19 cellular contexts compared by ENCODE assay signal in genomic region chr3:194440756-194441155, GRCh38.
"Had no signal": no experiment of that assay in that cellular context is flagged by ENCODE, and none has a peak within 500 bp of the region (broad histone marks: within the 10 kb centered on the region; RNA-seq: fewer than 3 reads in every experiment).

No MANE protein-coding gene starts in this region.

- ATAC-seq: activated CD4-positive, CD25-positive, alpha-beta regulatory T cell treated with anti-CD3 and anti-CD28 coated beads, Interleukin-2, amount 50 U/mL, for 24 hours; gastroesophageal sphincter; left cardiac atrium; lower lobe of right lung; natural killer cell treated with Interleukin-12 subunit alpha and Interleukin-12 subunit beta and Interleukin-15 and Interleukin-18, amount 100 ng/mL, for 72 hours; stimulated activated naive B cell treated with anti-CD40 and anti-IgM and Interleukin-4, amounts not matched to agents 10 μg/mL and 1 μg/mL and 100 μg/mL, for 72 hours; upper lobe of right lung had no signal

- H3K4me3 ChIP-seq: coronary artery, esophagus muscularis mucosa, gastroesophageal sphincter, lower lobe of right lung, thoracic aorta, upper lobe of right lung had no signal

- H3K27ac Mint-ChIP-seq: activated CD4-positive, alpha-beta T cell treated with anti-CD3 and anti-CD28 coated beads, Interleukin-2, amount 10 ng/mL, durations not matched to agents 7 days and 5 days; stimulated activated naive B cell treated with anti-CD40 and anti-IgM and Interleukin-4, amounts not matched to agents 10 μg/mL and 1 μg/mL and 100 μg/mL, for 72 hours had no signal

- H3K27ac ChIP-seq: brain microvascular endothelial cell, coronary artery, esophagus muscularis mucosa, gastroesophageal sphincter, lower lobe of right lung, thoracic aorta, upper lobe of right lung had no signal

- H3K9me3 Mint-ChIP-seq: activated CD4-positive, alpha-beta T cell treated with anti-CD3 and anti-CD28 coated beads, Interleukin-2, amount 10 ng/mL, durations not matched to agents 7 days and 5 days; natural killer cell treated with Interleukin-12 subunit alpha and Interleukin-12 subunit beta and Interleukin-15 and Interleukin-18, amount 100 ng/mL, for 72 hours; stimulated activated naive B cell treated with anti-CD40 and anti-IgM and Interleukin-4, amounts not matched to agents 10 μg/mL and 1 μg/mL and 100 μg/mL, for 72 hours had no signal

- H3K9me3 ChIP-seq: esophagus muscularis mucosa, gastroesophageal sphincter, lower lobe of right lung, thoracic aorta, upper lobe of right lung had no signal

- H3K4me3 Mint-ChIP-seq: activated CD4-positive, alpha-beta T cell treated with anti-CD3 and anti-CD28 coated beads, Interleukin-2, amount 10 ng/mL, durations not matched to agents 7 days and 5 days; natural killer cell treated with Interleukin-12 subunit alpha and Interleukin-12 subunit beta and Interleukin-15 and Interleukin-18, amount 100 ng/mL, for 72 hours; stimulated activated naive B cell treated with anti-CD40 and anti-IgM and Interleukin-4, amounts not matched to agents 10 μg/mL and 1 μg/mL and 100 μg/mL, for 72 hours had no signal

- H3K27me3 Mint-ChIP-seq: activated CD4-positive, alpha-beta T cell treated with anti-CD3 and anti-CD28 coated beads, Interleukin-2, amount 10 ng/mL, durations not matched to agents 7 days and 5 days; natural killer cell treated with Interleukin-12 subunit alpha and Interleukin-12 subunit beta and Interleukin-15 and Interleukin-18, amount 100 ng/mL, for 72 hours; stimulated activated naive B cell treated with anti-CD40 and anti-IgM and Interleukin-4, amounts not matched to agents 10 μg/mL and 1 μg/mL and 100 μg/mL, for 72 hours had no signal

- H3K4me1 Mint-ChIP-seq: stimulated activated naive B cell treated with anti-CD40 and anti-IgM and Interleukin-4, amounts not matched to agents 10 μg/mL and 1 μg/mL and 100 μg/mL, for 72 hours had no signal

- H3K27me3 ChIP-seq: brain microvascular endothelial cell, esophagus muscularis mucosa, gastroesophageal sphincter, upper lobe of right lung had no signal

- DNase-seq: activated CD4-positive, alpha-beta T cell treated with anti-CD3 and anti-CD28 coated beads, Interleukin-2, amount 10 ng/mL, durations not matched to agents 7 days and 5 days; activated CD8-positive, alpha-beta memory T cell treated with anti-CD3 and anti-CD28 coated beads, Interleukin-2, amount 50 U/mL, for 4 hours; activated effector memory CD4-positive, alpha-beta T cell treated with Interleukin-2 at 50 U/mL for 16 hours; activated naive CD4-positive, alpha-beta T cell treated with anti-CD3 and anti-CD28 coated beads, Interleukin-2, amount 50 U/mL, for 16 hours; activated T-cell treated with anti-CD3 and anti-CD28 coated beads, Interleukin-2, amount 50 U/mL, for 48 hours; aorta; brain microvascular endothelial cell; left cardiac atrium; lower lobe of right lung; stimulated activated naive B cell treated with anti-CD40 and anti-IgM and Interleukin-4, amounts not matched to agents 10 μg/mL and 1 μg/mL and 100 μg/mL, for 72 hours; T-helper 1 cell; T-helper 9 cell; upper lobe of right lung had no signal

- H3K4me1 ChIP-seq: gastroesophageal sphincter, lower lobe of right lung, upper lobe of right lung had no signal
